In genomic region chr6:157984165-157984564, GRCh38 we compare ENCODE assay signal across 11 cellular contexts. TPM values are rescaled to one million over a fixed set of nuclear protein-coding genes. Genes with fewer than 3 reads are reported as not detected.
A peak's percentile ranks its signal among the peaks of the same experiment; 100 is the strongest.
DNase-seq lines count a peak whose midpoint lies in the region; ATAC-seq, FAIRE-seq and TF ChIP-seq lines count a peak whose summit lies in the region.
"Had no signal": no experiment of that assay in that cellular context is flagged by ENCODE, and none has a peak within 500 bp of the region (broad histone marks: within the 10 kb centered on the region; RNA-seq: fewer than 3 reads in every experiment).

No MANE protein-coding gene starts in this region.

- H3K4me1 ChIP-seq in A549 (peaks cover 62% of the 10 kb centered on the region), mesenchymal stem cell (ENCODE audit: control insufficient read depth, insufficient read depth, low read depth, low read length) (peaks cover 40% of the 10 kb centered on the region)
- H3K4me1 ChIP-seq in CD8-positive, alpha-beta T cell (ENCODE audit: insufficient read depth, low read length) = peaks cover 59% of the 10 kb centered on the region

- H3K27ac Mint-ChIP-seq in CD8-positive, alpha-beta T cell = peak overlapping the region; percentile 52
- H3K27ac Mint-ChIP-seq in activated T-helper 17 cell treated with anti-CD3 and anti-CD28 coated beads, Interleukin-2, amount 50 U/mL, for 72 hours = no peak overlapping the region

- TF ChIP-seq CTCF in A549 (IDR thresholded peaks at IDR 0.05) = no peak
- TF ChIP-seq CTCF in CD8-positive, alpha-beta T cell (IDR thresholded peaks at IDR 0.05) = no peak

- peak overlapping the region in 1 of 2 experiments; percentile 15 for H3K14ac ChIP-seq in mesenchymal stem cell (ENCODE audit: low read length in 2 of 2)

- H3K36me3 Mint-ChIP-seq in CD8-positive, alpha-beta T cell = no peaks in the 10 kb centered on the region
- peaks cover 11% of the 10 kb centered on the region for H3K36me3 Mint-ChIP-seq in activated T-helper 17 cell treated with anti-CD3 and anti-CD28 coated beads, Interleukin-2, amount 50 U/mL, for 72 hours (ENCODE audit: low read depth)

- no peak overlapping the region for H3K4ac ChIP-seq in mesenchymal stem cell (ENCODE audit: low read depth in 1 of 2, low read length in 2 of 2)

- peak overlapping the region; percentile 88 for H4K8ac ChIP-seq in mesenchymal stem cell (ENCODE audit: low read length)

- no peaks in the 10 kb centered on the region for H3K79me1 ChIP-seq in mesenchymal stem cell (replicated peaks; ENCODE audit: low read length, poor library complexity, severe bottlenecking)

- H3K4me3 ChIP-seq in A549 (no peak overlapping the region), mesenchymal stem cell (ENCODE audit: insufficient read depth in 1 of 2, low read depth in 1 of 2, low read length in 2 of 2) (peak overlapping the region in 1 of 2 experiments; percentile 91)
- H3K4me3 ChIP-seq in CD8-positive, alpha-beta T cell (ENCODE audit: low read depth, low read length) = no peak overlapping the region

- no peak overlapping the region for H2BK12ac ChIP-seq in mesenchymal stem cell (ENCODE audit: low read length in 2 of 2)

- DNase-seq in A549 (ENCODE audit: low read depth in 1 of 2, low spot score in 1 of 2) (no peak), mesenchymal stem cell (peak; percentile 35), posterior vena cava (ENCODE audit: low spot score) (no peak)
- DNase-seq in CD8-positive, alpha-beta T cell = no peak
- DNase-seq in activated CD4-positive, CD25-positive, alpha-beta regulatory T cell (lab: John Stamatoyannopoulos, UW) = no peak
- DNase-seq: foreskin melanocyte, NCI-H187 had no signal

- WGBS in A549 (ENCODE audit: missing lambda C conversion rate) = 89% methylated on average over 4 of the region's 4 CpGs
- 100% methylated on average over 4 of the region's 4 CpGs for WGBS in mesenchymal stem cell

- no peak overlapping the region for H2AFZ ChIP-seq in mesenchymal stem cell (ENCODE audit: low read depth, low read length)

- H3K27ac ChIP-seq in A549 (peak overlapping the region; percentile 16 to 83; a peak in 4 of 6 replicates), mesenchymal stem cell (ENCODE audit: low read length, poor library complexity, severe bottlenecking) (no peak overlapping the region)
- H3K27ac ChIP-seq in CD8-positive, alpha-beta T cell (ENCODE audit: low read depth, low read length) = no peak overlapping the region

- peak overlapping the region in 1 of 2 experiments; percentile 74 for H3K18ac ChIP-seq in mesenchymal stem cell (ENCODE audit: low read depth in 1 of 2, low read length in 2 of 2)

- no peak overlapping the region for H2AK5ac ChIP-seq in mesenchymal stem cell (ENCODE audit: low read length, severe bottlenecking)

- no peak overlapping the region for H3K23ac ChIP-seq in mesenchymal stem cell (ENCODE audit: low read length in 2 of 2)

- H3K4me1 Mint-ChIP-seq in CD8-positive, alpha-beta T cell (ENCODE audit: low read depth) = peaks cover 56% of the 10 kb centered on the region
- H3K4me1 Mint-ChIP-seq in activated T-helper 17 cell treated with anti-CD3 and anti-CD28 coated beads, Interleukin-2, amount 50 U/mL, for 72 hours = peaks cover 5% of the 10 kb centered on the region

- TF ChIP-seq EP300 in A549 (IDR thresholded peaks at IDR 0.05) = no peak

- intact Hi-C loops in CD8-positive, alpha-beta T cell (cut with DNase I, micrococcal nuclease) = no loop called here
- intact Hi-C loops in posterior vena cava (cut with DNase I) = no loop called here

- no peak for TF ChIP-seq RAD21 in A549 (conservative IDR thresholded peaks at IDR 0.05 in 1 of 2, IDR thresholded peaks at IDR 0.05 in 1 of 2)

- H3K9me3 Mint-ChIP-seq in CD8-positive, alpha-beta T cell = no peaks in the 10 kb centered on the region
- H3K9me3 Mint-ChIP-seq in activated T-helper 17 cell treated with anti-CD3 and anti-CD28 coated beads, Interleukin-2, amount 50 U/mL, for 72 hours = no peaks in the 10 kb centered on the region

- no peak for TF ChIP-seq POLR2A in A549 (IDR thresholded peaks at IDR 0.05; ENCODE audit: low read length)

- POLR2A ChIA-PET in A549 (lab: Yijun Ruan, JAX) = no interaction called here
- POLR2A ChIA-PET in CD8-positive, alpha-beta T cell (lab: Charles Lee) = no interaction called here

- no peak overlapping the region for H2BK15ac ChIP-seq in mesenchymal stem cell (ENCODE audit: low read depth, poor library complexity, severe bottlenecking)

- peak overlapping the region; percentile 88 for H3K9ac ChIP-seq in mesenchymal stem cell (ENCODE audit: low read length)

- H3K27me3 Mint-ChIP-seq in CD8-positive, alpha-beta T cell (ENCODE audit: low read depth) = no peaks in the 10 kb centered on the region
- no peaks in the 10 kb centered on the region for H3K27me3 Mint-ChIP-seq in activated T-helper 17 cell treated with anti-CD3 and anti-CD28 coated beads, Interleukin-2, amount 50 U/mL, for 72 hours

- H2BK5ac ChIP-seq in mesenchymal stem cell (ENCODE audit: low read depth, low read length, poor library complexity, severe bottlenecking) = no peak overlapping the region

- no peak for FAIRE-seq in A549 (lab: Jason Lieb, UNC)

- no peaks in the 10 kb centered on the region for H3K36me3 ChIP-seq in CD8-positive, alpha-beta T cell (ENCODE audit: insufficient read depth, low read length)
- H3K36me3 ChIP-seq in mesenchymal stem cell (ENCODE audit: control insufficient read depth in 1 of 2, insufficient read depth in 2 of 2, low read depth in 1 of 2, low read length in 2 of 2) = peaks cover 10 to 12% of the 10 kb centered on the region in 2 experiments

- ATAC-seq in A549 (no peak), GM18517 (IDR thresholded peaks at IDR 0.05; ENCODE audit: unreplicated experiment) (no peak), GM19467 (IDR thresholded peaks at IDR 0.05; ENCODE audit: unreplicated experiment) (no peak)
- ATAC-seq in CD8-positive, alpha-beta T cell = no peak
- ATAC-seq in activated T-helper 17 cell treated with anti-CD3 and anti-CD28 coated beads, Interleukin-2, amount 50 U/mL, for 72 hours (replicated peaks) = no peak
- ATAC-seq: activated CD4-positive, CD25-positive, alpha-beta regulatory T cell treated with anti-CD3 and anti-CD28 coated beads, Interleukin-2, amount 50 U/mL, for 24 hours had no signal

- CTCF ChIA-PET in A549 (lab: Yijun Ruan, JAX) = interaction anchor here (0.6 to 4.6 kb wide), 5 partner anchors 10 to 709 kb away, joined by 3 to 26 read pairs (median 11); no protein-coding TSS in a partner anchor
- CTCF ChIA-PET in CD8-positive, alpha-beta T cell (lab: Charles Lee) = interaction anchor here (0.7 to 5.0 kb wide), 5 partner anchors 20 to 88 kb away, joined by 3 to 23 read pairs (median 4); no protein-coding TSS in a partner anchor

- peak overlapping the region; percentile 49 for H3K4me3 Mint-ChIP-seq in CD8-positive, alpha-beta T cell
- peak overlapping the region; percentile 87 for H3K4me3 Mint-ChIP-seq in activated T-helper 17 cell treated with anti-CD3 and anti-CD28 coated beads, Interleukin-2, amount 50 U/mL, for 72 hours

- no peak overlapping the region for H2BK120ac ChIP-seq in mesenchymal stem cell (ENCODE audit: low read depth, low read length)

- H4K91ac ChIP-seq in mesenchymal stem cell (ENCODE audit: low read length) = no peak overlapping the region

- H3K27me3 ChIP-seq in CD8-positive, alpha-beta T cell (ENCODE audit: insufficient read depth, low read length) = no peaks in the 10 kb centered on the region
- H3K27me3 ChIP-seq in mesenchymal stem cell (ENCODE audit: control insufficient read depth in 1 of 2, insufficient read depth in 1 of 2, low read length in 2 of 2) = no peaks in the 10 kb centered on the region

- H3K9me3 ChIP-seq in A549 (no peaks in the 10 kb centered on the region), mesenchymal stem cell (ENCODE audit: control insufficient read depth, low read length) (no peaks in the 10 kb centered on the region)
- H3K9me3 ChIP-seq in CD8-positive, alpha-beta T cell (ENCODE audit: low read length) = no peaks in the 10 kb centered on the region

- peak overlapping the region; percentile 96 for H3K4me2 ChIP-seq in A549
- H3K4me2 ChIP-seq in mesenchymal stem cell (ENCODE audit: low read length, poor library complexity, severe bottlenecking) = peak overlapping the region; percentile 60

TF ChIP-seq in A549, 52 proteins besides CTCF, POLR2A, EP300 and RAD21 (continues in another document):
- TF ChIP-seq, protein P1, sequence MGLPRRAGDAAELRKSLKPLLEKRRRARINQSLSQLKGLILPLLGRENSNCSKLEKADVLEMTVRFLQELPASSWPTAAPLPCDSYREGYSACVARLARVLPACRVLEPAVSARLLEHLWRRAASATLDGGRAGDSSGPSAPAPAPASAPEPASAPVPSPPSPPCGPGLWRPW (IDR thresholded peaks at IDR 0.05) = no peak
- no peak for TF ChIP-seq ZSCAN20 (CRISPR knock-in tag; IDR thresholded peaks at IDR 0.05)
- TF ChIP-seq USF2 (IDR thresholded peaks at IDR 0.05) = no peak
- TF ChIP-seq HDAC2 (IDR thresholded peaks at IDR 0.05) = no peak
- no peak for TF ChIP-seq MYC (IDR thresholded peaks at IDR 0.05; ENCODE audit: borderline replicate concordance, low read length)
- no peak for TF ChIP-seq FOXS1 (CRISPR knock-in tag; IDR thresholded peaks at IDR 0.05)
- no peak for TF ChIP-seq HEYL (CRISPR knock-in tag; IDR thresholded peaks at IDR 0.05)
- no peak for TF ChIP-seq CHD2 (IDR thresholded peaks at IDR 0.05; ENCODE audit: low read length, partially characterized antibody)

RNA-seq across cellular contexts. Expression of gene SYNJ2, which starts 2.5 kb away (rescaled TPM):
- polyA plus RNA-seq in A549 (2011; rRNA removed) = 22.3 and 24.7 TPM in 2 replicates
- polyA plus RNA-seq in A549 (2012; cell fraction: cytosol; rRNA removed) = 28.9 and 30.2 TPM in 2 replicates
- polyA plus RNA-seq in A549 (2012; cell fraction: nucleus; rRNA removed) = 21.6 and 25.1 TPM in 2 replicates
- 26.5 to 28.5 TPM (median 26.7 TPM) in 3 replicates for polyA plus RNA-seq in A549 (2017; fragmentation: RNase III; extraction: RNeasy Plus Mini Kit Qiagen cat#74134 plus additional on column Dnase treatment)
- polyA minus RNA-seq in A549 (2011; rRNA and poly(A)+ RNA removed) = 31.0 and 31.9 TPM in 2 replicates
- total RNA-seq in CD8-positive, alpha-beta T cell = 10 to 100 TPM; 28.4 to 29.5 TPM
- 10 to 100 TPM; 28.0 to 32.0 TPM for total RNA-seq in activated T-helper 17 cell treated with anti-CD3 and anti-CD28 coated beads, Interleukin-2, amount 50 U/mL, for 72 hours
- 14.0 TPM for polyA plus RNA-seq in mesenchymal stem cell (2013, experiment 1 of 2)
- 12.9 TPM for polyA plus RNA-seq in mesenchymal stem cell (2013, experiment 2 of 2)
- 10 to 100 TPM; 19.6 to 30.4 TPM for total RNA-seq in posterior vena cava

Comparison
In these comparisons a context has a peak if more than half of its experiments do, and no peak if none do; other contexts are left out.
1. H3K27ac ChIP-seq: peak in A549 (2 of 2); none in CD8-positive, alpha-beta T cell (single experiment) and mesenchymal stem cell (single experiment).